8 cellular contexts compared by ENCODE assay signal in the genomic region with DNA sequence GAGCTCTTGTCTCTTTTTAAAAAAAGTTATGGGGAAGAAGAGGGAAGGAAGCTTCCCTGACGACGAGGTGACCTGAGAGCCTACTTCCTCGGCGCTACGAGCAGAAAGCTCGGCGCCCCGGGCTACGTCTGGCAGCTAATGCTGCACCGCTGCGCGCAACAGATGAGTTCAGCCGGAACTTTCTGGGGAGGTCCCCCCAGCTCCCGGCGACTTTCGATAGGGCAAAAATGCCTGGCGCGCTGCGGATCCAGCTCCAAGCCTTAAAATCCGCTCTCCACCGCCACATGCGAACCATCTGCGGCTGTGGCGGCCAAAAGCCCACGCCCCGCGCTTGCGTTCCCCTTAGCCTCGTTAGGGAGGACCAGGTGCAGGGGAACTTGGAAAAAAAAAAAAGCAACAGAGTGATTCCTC.
DNase-seq lines count a peak whose midpoint lies in the region; ATAC-seq lines count a peak whose summit lies in the region.

No MANE protein-coding gene starts in this region.

- H3K27me3 ChIP-seq in HAP-1 (ENCODE audit: low read depth): no peaks in the 10 kb centered on the region

- peak; percentile 41 for ATAC-seq in activated CD4-positive, CD25-positive, alpha-beta regulatory T cell treated with anti-CD3 and anti-CD28 coated beads, Interleukin-2, amount 50 U/mL, for 24 hours
- ATAC-seq in GM21786 (IDR thresholded peaks at IDR 0.05; ENCODE audit: unreplicated experiment): no peak

- H3K4me3 ChIP-seq in HAP-1: peak overlapping the region; percentile 81

- in situ Hi-C loops in HAP-1 (cut with MboI; ENCODE audit: low sequenced_read_pairs): no loop called here

- H3K9me3 ChIP-seq in HAP-1: no peaks in the 10 kb centered on the region

- H3K36me3 ChIP-seq in HAP-1 (replicated peaks): no peaks in the 10 kb centered on the region

- DNase-seq in GM04503 (ENCODE audit: low read depth): peak; percentile 36
- peak; percentile 61 to 77 for DNase-seq in HAP-1 (ENCODE audit: low spot score in 2 of 2)
- DNase-seq in NCI-H146 (lab: John Stamatoyannopoulos, UW): peak; percentile 69
- peak; percentile 59 for DNase-seq in cerebellar cortex (ENCODE audit: low spot score)
- DNase-seq in kidney tubule cell (ENCODE audit: low spot score): peak; percentile 75
- peak; percentile 60 for DNase-seq in stimulated activated CD4-positive, alpha-beta T cell treated with anti-CD3 and anti-CD28 coated beads, Interleukin-2, amount 100 ng/mL, for 4 hours (ENCODE audit: low read depth)

- H3K4me1 ChIP-seq in HAP-1: peaks cover 8% of the 10 kb centered on the region; the same call in 1 of the 2 replicates
